Comparison of ENCODE assay signal across 1 cellular context in the genomic region with DNA sequence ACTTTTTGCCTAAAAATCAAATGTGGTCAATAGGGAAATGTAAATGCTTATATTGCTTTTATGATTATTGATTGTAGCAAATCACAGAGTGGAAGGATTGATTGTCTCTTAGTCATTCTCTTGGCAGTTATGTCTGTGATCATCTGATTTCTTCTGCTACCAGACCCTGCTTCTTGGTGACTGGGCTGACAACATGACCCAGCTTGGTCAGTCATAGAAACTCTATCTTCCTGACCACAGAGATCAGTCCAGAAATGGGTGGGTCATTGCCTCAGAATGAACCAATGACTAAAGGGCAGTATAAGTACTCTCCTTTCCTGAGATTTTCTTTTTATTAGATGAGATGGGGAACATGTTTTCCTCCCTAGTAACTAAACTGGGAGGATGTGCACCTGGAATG.
TF ChIP-seq lines count a peak whose summit lies in the region.

No MANE protein-coding gene starts in this region.

TF ChIP-seq in SK-N-SH, 30 proteins besides CTCF, POLR2A, EP300 and RAD21 (continued from another document):
- TF ChIP-seq, protein P1, sequence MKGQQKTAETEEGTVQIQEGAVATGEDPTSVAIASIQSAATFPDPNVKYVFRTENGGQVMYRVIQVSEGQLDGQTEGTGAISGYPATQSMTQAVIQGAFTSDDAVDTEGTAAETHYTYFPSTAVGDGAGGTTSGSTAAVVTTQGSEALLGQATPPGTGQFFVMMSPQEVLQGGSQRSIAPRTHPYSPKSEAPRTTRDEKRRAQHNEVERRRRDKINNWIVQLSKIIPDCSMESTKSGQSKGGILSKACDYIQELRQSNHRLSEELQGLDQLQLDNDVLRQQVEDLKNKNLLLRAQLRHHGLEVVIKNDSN (IDR thresholded peaks at IDR 0.05; ENCODE audit: borderline replicate concordance, low read depth): no peak
- no peak for TF ChIP-seq MXI1 (IDR thresholded peaks at IDR 0.05; ENCODE audit: low read depth, low read length)
- no peak for TF ChIP-seq REST (IDR thresholded peaks at IDR 0.05; ENCODE audit: low read depth, low read length)
- no peak for TF ChIP-seq MAX (IDR thresholded peaks at IDR 0.05; ENCODE audit: low read depth)
- TF ChIP-seq, protein P2, sequence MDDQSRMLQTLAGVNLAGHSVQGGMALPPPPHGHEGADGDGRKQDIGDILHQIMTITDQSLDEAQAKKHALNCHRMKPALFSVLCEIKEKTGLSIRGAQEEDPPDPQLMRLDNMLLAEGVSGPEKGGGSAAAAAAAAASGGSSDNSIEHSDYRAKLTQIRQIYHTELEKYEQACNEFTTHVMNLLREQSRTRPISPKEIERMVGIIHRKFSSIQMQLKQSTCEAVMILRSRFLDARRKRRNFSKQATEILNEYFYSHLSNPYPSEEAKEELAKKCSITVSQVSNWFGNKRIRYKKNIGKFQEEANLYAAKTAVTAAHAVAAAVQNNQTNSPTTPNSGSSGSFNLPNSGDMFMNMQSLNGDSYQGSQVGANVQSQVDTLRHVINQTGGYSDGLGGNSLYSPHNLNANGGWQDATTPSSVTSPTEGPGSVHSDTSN (IDR thresholded peaks at IDR 0.05): no peak
- TF ChIP-seq RFX5 (IDR thresholded peaks at IDR 0.05; ENCODE audit: low read length): no peak
- TF ChIP-seq CHD2 (IDR thresholded peaks at IDR 0.05; ENCODE audit: low read length, partially characterized antibody): no peak
- TF ChIP-seq, protein P3, sequence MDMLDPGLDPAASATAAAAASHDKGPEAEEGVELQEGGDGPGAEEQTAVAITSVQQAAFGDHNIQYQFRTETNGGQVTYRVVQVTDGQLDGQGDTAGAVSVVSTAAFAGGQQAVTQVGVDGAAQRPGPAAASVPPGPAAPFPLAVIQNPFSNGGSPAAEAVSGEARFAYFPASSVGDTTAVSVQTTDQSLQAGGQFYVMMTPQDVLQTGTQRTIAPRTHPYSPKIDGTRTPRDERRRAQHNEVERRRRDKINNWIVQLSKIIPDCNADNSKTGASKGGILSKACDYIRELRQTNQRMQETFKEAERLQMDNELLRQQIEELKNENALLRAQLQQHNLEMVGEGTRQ (IDR thresholded peaks at IDR 0.05; ENCODE audit: borderline replicate concordance, low read depth, low read length): no peak
